Comparison of ENCODE assay signal across 9 cellular contexts in the genomic region with DNA sequence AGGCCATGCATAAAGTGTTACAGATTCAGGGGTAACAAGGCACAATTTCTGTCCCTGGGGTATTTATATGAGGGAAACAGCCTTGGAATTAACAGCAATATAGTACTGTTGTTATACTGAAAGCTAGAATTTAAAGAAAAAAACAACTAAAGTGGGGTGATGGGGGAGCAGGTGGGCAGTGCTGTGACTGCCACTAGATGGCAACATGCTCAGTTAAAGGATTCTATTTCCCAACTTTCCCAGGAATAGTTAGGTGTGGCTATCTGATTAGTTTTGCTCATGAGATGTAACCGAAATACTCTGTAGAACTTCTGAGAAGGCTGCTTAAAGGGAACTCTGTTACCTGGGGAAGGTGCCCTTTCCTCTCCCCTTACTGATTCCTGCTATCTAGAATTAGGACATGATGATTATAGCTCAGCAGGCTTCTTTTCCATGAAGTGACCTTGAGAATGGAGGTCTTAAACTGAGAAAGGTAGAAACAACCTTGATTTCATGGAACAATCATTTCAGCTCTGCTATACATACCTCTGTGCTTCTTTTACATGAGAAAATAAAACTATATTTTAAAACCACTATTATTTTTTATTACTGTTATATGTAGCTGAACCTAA.
DNase-seq lines count a peak whose midpoint lies in the region; ATAC-seq and TF ChIP-seq lines count a peak whose summit lies in the region.
"Had no signal": no experiment of that assay in that cellular context is flagged by ENCODE, and none has a peak within 500 bp of the region (broad histone marks: within the 10 kb centered on the region; RNA-seq: fewer than 3 reads in every experiment).

No MANE protein-coding gene starts in this region.

- no peaks in the 10 kb centered on the region; the same call in 1 of the 2 replicates for H3K27me3 Mint-ChIP-seq in H9 (ENCODE audit: low read depth)
- H3K27me3 Mint-ChIP-seq in type B pancreatic cell: no peaks in the 10 kb centered on the region

- no peak overlapping the region for H3K27ac Mint-ChIP-seq in H9
- no peak overlapping the region for H3K27ac Mint-ChIP-seq in type B pancreatic cell

- H2BK15ac ChIP-seq in H9 (ENCODE audit: low read depth, low read length): no peak overlapping the region

- H3K18ac ChIP-seq in H9 (ENCODE audit: insufficient read length, low read depth, low read length): no peak overlapping the region

- no peak overlapping the region for H3K4me2 ChIP-seq in H9 (ENCODE audit: insufficient read depth, insufficient read length, low read length)

- no peak overlapping the region for H3K56ac ChIP-seq in H9 (ENCODE audit: insufficient read length, low read depth, low read length)

- TF ChIP-seq CTCF in H9 (conservative IDR thresholded peaks at IDR 0.05): peak; percentile 93
- peak; percentile 82 for TF ChIP-seq CTCF in type B pancreatic cell (conservative IDR thresholded peaks at IDR 0.05)

- H3K9me3 Mint-ChIP-seq in H9 (peaks cover 11 to 14% of the 10 kb centered on the region in 2 experiments), type B pancreatic cell (peaks cover 5% of the 10 kb centered on the region)

- H3K4me1 Mint-ChIP-seq in H9 (peaks cover 11 to 21% of the 10 kb centered on the region in 2 experiments), type B pancreatic cell (ENCODE audit: unreplicated experiment) (no peaks in the 10 kb centered on the region)

- no peaks in the 10 kb centered on the region for H3K79me2 ChIP-seq in H9 (ENCODE audit: insufficient read depth, low read length)

- no peak overlapping the region for H3K23ac ChIP-seq in H9 (ENCODE audit: insufficient read length, low read depth, low read length)

- H3K4me3 Mint-ChIP-seq in H9 (no peak overlapping the region), type B pancreatic cell (no peak overlapping the region)

- no peaks in the 10 kb centered on the region for H3K27me3 ChIP-seq in H9 (ENCODE audit: insufficient read depth, low read length)

- ATAC-seq in HG02885 (IDR thresholded peaks at IDR 0.05; ENCODE audit: poor library complexity, unreplicated experiment) (no peak), HG02852 (IDR thresholded peaks at IDR 0.05; ENCODE audit: unreplicated experiment) (no peak), HG02610 (IDR thresholded peaks at IDR 0.05; ENCODE audit: unreplicated experiment) (no peak)

- WGBS in H9 (ENCODE audit: extremely low coverage, insufficient read length, low lambda C conversion rate): no CpG with 5 or more reads among the region's 1 CpG

- no peaks in the 10 kb centered on the region; the same call in 1 of the 2 replicates for H3K4me1 ChIP-seq in H9 (ENCODE audit: insufficient read depth, low read length)

- no peaks in the 10 kb centered on the region for H3K23me2 ChIP-seq in H9 (ENCODE audit: insufficient read length, low read depth, low read length, poor library complexity, severe bottlenecking)

- no peaks in the 10 kb centered on the region for H3K9me3 ChIP-seq in H9 (ENCODE audit: control insufficient read depth, low read depth, low read length)

- H3K36me3 Mint-ChIP-seq in H9 (ENCODE audit: insufficient read depth in 1 of 3, low read depth in 3 of 3) (peaks cover 0 to 19% (median 6%) of the 10 kb centered on the region in 3 experiments; a peak in 4 of 7 replicates), type B pancreatic cell (no peaks in the 10 kb centered on the region)

- H4K5ac ChIP-seq in H9 (ENCODE audit: insufficient read length, low read depth, low read length): no peak overlapping the region

- no peak overlapping the region for H2BK12ac ChIP-seq in H9 (ENCODE audit: insufficient read length, low read depth, low read length)

- H3K4ac ChIP-seq in H9 (ENCODE audit: low read depth, low read length): no peak overlapping the region

- no peak overlapping the region for H4K8ac ChIP-seq in H9 (replicated peaks; ENCODE audit: insufficient read length, low read depth, low read length)

- no peak overlapping the region for H3K14ac ChIP-seq in H9 (ENCODE audit: insufficient read depth, low read length)

- DNase-seq in AG20443 (ENCODE audit: low spot score): peak; percentile 68
- DNase-seq in H9: peak; percentile 31
- peak; percentile 49 for DNase-seq in RPMI7951 (ENCODE audit: low read depth)
- DNase-seq in globus pallidus (ENCODE audit: low spot score): peak; percentile 25
- no peak for DNase-seq in type B pancreatic cell (ENCODE audit: extremely low spot score, unreplicated experiment)

- H2BK20ac ChIP-seq in H9 (ENCODE audit: low read depth, low read length, poor library complexity, severe bottlenecking): no peak overlapping the region

- no peak overlapping the region for H3K9ac ChIP-seq in H9 (ENCODE audit: extremely low read depth, insufficient read length, low read length)

- no peak overlapping the region for H3K27ac ChIP-seq in H9 (ENCODE audit: insufficient read length, low read depth, low read length)
- H3K27ac ChIP-seq: thoracic aorta had no signal

- H4K20me1 ChIP-seq in H9 (ENCODE audit: control insufficient read depth, insufficient read depth, insufficient read length): no peaks in the 10 kb centered on the region

- H2BK5ac ChIP-seq in H9 (ENCODE audit: insufficient read length, low read length): no peak overlapping the region

- H2BK120ac ChIP-seq in H9 (ENCODE audit: low read depth, low read length, poor library complexity, severe bottlenecking): no peak overlapping the region

- H3T11ph ChIP-seq in H9 (ENCODE audit: low read length): no peak overlapping the region

- no peak overlapping the region for H4K91ac ChIP-seq in H9 (ENCODE audit: insufficient read length, low read depth, low read length)

- H2AK5ac ChIP-seq in H9 (ENCODE audit: insufficient read length, low read length): no peak overlapping the region

- no peak overlapping the region for H2AFZ ChIP-seq in H9 (ENCODE audit: low read length)

- no peaks in the 10 kb centered on the region for H3K79me1 ChIP-seq in H9 (ENCODE audit: insufficient read depth, low read depth, low read length, poor library complexity, severe bottlenecking)
